ENCODE assay signal across 1 cellular context in the genomic region with DNA sequence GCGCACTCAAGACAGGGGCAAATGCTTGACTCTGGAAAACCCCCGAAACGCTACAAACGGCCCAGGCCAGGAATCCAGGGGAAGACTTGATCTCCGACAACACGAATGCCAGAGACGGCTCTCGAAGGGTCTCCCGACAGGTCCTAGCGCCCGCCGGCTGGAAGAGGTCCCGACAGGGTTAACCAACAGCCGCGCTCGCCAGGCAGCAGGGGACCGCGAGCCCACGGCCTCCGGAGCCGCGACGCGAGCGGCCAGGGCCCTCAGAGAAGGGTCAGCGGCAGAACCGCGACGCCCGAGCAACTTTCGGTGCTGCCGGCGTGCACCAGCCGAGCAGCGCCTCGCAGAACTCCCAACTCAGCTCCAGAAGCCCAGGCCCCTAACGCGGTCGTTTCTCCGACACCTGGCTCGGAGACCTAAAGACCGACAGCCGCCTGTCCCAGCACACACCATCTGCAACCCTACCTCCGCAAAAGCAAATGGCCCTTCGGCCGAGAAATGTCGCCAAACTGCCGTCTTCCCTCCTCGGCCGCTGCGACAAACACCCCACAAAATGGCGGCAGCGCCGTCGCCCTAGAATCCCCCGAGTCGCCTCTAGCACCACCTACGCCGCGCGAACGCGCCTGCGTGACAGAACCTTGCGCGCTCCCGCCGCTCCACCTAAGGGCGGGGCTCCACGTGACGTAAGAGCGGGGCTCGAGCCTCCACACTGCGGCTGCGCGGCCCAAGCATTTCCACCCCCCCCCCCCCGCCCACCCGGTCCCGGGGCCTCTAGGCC.
TF ChIP-seq lines count a peak whose summit lies in the region.

A gene (minus strand): TSS at position 567 of the 775 bp plus-strand sequence. CDS start 3,634 bp downstream, outside the sequence.

TF ChIP-seq in K562, 482 proteins besides CTCF, POLR2A, EP300 and RAD21 (continued from another document and continues in another):
- TF ChIP-seq, protein P1, sequence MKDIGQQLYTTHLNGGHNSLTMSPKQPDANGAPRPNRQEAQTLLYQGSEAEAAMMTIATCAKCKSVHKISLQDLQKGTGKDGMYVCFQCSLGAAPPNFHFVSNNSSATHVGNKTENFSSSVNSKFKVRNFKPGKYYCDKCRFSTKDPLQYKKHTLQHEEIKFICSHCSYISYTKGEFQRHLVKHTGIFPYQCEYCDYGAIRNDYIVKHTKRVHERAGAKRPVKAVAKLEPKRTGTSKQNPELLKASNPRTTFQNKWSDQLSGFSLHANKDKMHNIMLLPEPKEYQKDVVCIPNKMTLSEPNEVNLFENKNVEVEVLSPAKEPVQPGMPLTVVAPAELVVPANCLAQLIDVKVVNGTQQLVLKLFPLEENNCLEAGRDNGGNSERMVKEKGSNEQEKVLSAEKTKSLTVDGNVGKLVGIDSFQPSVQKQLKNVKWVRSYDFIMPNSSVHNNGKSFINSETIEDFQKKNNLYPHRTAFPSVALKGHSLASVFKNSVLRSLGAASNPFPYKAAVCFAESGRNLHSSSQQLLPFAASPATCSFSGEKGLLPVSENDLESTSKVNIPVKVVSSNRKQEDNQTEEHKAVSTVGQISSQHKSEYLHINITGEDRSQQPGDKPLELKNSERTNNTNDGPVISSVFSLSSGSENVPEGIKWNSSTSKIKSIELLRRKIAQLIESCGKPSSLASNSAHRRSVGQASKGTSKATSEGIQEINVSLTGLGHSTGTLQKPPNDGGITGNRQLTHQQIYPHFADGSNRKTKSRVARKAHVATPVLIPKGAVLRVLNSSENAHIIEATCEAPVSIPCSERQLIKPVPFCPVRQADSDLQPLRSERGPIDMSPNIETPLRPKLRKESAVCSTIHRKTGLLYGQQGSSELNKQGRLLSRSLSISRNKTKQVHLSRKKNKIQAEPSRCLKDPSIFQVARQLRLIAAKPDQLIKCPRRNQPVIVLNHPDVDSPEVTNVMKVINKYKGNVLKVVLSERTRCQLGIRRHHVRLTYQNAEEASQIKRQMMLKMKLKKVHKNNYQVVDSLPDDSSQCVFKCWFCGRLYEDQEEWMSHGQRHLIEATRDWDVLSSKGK (CRISPR knock-in tag; IDR thresholded peaks at IDR 0.05): no peak
- TF ChIP-seq ZNF311 (CRISPR knock-in tag; IDR thresholded peaks at IDR 0.05) (no peak), EGR1 (conservative IDR thresholded peaks at IDR 0.05) (peak; percentile 58), MAFF (IDR thresholded peaks at IDR 0.05; ENCODE audit: low read length) (no peak), CBFA2T2 (conservative IDR thresholded peaks at IDR 0.05) (no peak), HDAC6 (IDR thresholded peaks at IDR 0.05; ENCODE audit: low read depth, low read length) (no peak), ZNF561 (CRISPR knock-in tag; conservative IDR thresholded peaks at IDR 0.05) (no peak), KAT7 (CRISPR knock-in tag; IDR thresholded peaks at IDR 0.05; ENCODE audit: borderline replicate concordance) (0 out of 2 replicates have a peak, but pooled peaks have one; percentile 59), KLF10 (CRISPR knock-in tag; IDR thresholded peaks at IDR 0.05) (no peak), ETS2 (tag; IDR thresholded peaks at IDR 0.05; ENCODE audit: borderline replicate concordance, poor library complexity, severe bottlenecking) (no peak), ARHGAP35 (IDR thresholded peaks at IDR 0.05; ENCODE audit: partially characterized antibody) (no peak), NR4A1 (CRISPR knock-in tag; IDR thresholded peaks at IDR 0.05) (0 out of 2 replicates have a peak, but pooled peaks have one; percentile 33), NR4A1 (tag; IDR thresholded peaks at IDR 0.05) (no peak), ZNF589 (CRISPR knock-in tag; IDR thresholded peaks at IDR 0.05; ENCODE audit: low read depth) (no peak), CBFA2T3 (IDR thresholded peaks at IDR 0.05) (peak; percentile 9; the same call in 1 of the 2 replicates), FOS (IDR thresholded peaks at IDR 0.05; ENCODE audit: extremely low read depth, insufficient read length) (no peak), IRF2 (CRISPR knock-in tag; IDR thresholded peaks at IDR 0.05) (peak; percentile 66; the same call in 1 of the 2 replicates), SNRNP70 (optimal IDR thresholded peaks at IDR 0.05; ENCODE audit: low read depth, low read length) (no peak), TRIM28 (IDR thresholded peaks at IDR 0.05) (no peak), ZNF76 (CRISPR knock-in tag; IDR thresholded peaks at IDR 0.05; ENCODE audit: borderline replicate concordance) (no peak), TEAD1 (CRISPR knock-in tag; IDR thresholded peaks at IDR 0.05) (peak; percentile 23 to 78; a peak in 3 of 4 replicates), NUFIP1 (IDR thresholded peaks at IDR 0.05; ENCODE audit: partially characterized antibody) (no peak), EWSR1 (IDR thresholded peaks at IDR 0.05; ENCODE audit: borderline replicate concordance, low read depth, partially characterized antibody) (no peak), CBX1 (IDR thresholded peaks at IDR 0.05; ENCODE audit: low read depth) (no peak; the same call in 1 of the 2 replicates), HDAC3 (IDR thresholded peaks at IDR 0.05; ENCODE audit: borderline replicate concordance, partially characterized antibody) (no peak), ZNF146 (CRISPR knock-in tag; IDR thresholded peaks at IDR 0.05; ENCODE audit: unreplicated experiment) (no peak), KDM5B (IDR thresholded peaks at IDR 0.05; ENCODE audit: insufficient replicate concordance, low read depth, low read length) (peak; percentile 65), ESRRB (CRISPR knock-in tag; IDR thresholded peaks at IDR 0.05; ENCODE audit: borderline replicate concordance) (no peak), ARID2 (IDR thresholded peaks at IDR 0.05) (no peak), KLF16 (IDR thresholded peaks at IDR 0.05) (no peak), PRMT5 (CRISPR knock-in tag; IDR thresholded peaks at IDR 0.05) (0 out of 2 replicates have a peak, but pooled peaks have one; percentile 36), MEIS2 (IDR thresholded peaks at IDR 0.05; ENCODE audit: partially characterized antibody) (peak; percentile 37), ZNF140 (CRISPR knock-in tag; IDR thresholded peaks at IDR 0.05) (no peak), ILF3 (IDR thresholded peaks at IDR 0.05; ENCODE audit: borderline replicate concordance) (no peak), U2AF2 (optimal IDR thresholded peaks at IDR 0.05; ENCODE audit: low read depth, low read length) (no peak)
- TF ChIP-seq, protein P2, sequence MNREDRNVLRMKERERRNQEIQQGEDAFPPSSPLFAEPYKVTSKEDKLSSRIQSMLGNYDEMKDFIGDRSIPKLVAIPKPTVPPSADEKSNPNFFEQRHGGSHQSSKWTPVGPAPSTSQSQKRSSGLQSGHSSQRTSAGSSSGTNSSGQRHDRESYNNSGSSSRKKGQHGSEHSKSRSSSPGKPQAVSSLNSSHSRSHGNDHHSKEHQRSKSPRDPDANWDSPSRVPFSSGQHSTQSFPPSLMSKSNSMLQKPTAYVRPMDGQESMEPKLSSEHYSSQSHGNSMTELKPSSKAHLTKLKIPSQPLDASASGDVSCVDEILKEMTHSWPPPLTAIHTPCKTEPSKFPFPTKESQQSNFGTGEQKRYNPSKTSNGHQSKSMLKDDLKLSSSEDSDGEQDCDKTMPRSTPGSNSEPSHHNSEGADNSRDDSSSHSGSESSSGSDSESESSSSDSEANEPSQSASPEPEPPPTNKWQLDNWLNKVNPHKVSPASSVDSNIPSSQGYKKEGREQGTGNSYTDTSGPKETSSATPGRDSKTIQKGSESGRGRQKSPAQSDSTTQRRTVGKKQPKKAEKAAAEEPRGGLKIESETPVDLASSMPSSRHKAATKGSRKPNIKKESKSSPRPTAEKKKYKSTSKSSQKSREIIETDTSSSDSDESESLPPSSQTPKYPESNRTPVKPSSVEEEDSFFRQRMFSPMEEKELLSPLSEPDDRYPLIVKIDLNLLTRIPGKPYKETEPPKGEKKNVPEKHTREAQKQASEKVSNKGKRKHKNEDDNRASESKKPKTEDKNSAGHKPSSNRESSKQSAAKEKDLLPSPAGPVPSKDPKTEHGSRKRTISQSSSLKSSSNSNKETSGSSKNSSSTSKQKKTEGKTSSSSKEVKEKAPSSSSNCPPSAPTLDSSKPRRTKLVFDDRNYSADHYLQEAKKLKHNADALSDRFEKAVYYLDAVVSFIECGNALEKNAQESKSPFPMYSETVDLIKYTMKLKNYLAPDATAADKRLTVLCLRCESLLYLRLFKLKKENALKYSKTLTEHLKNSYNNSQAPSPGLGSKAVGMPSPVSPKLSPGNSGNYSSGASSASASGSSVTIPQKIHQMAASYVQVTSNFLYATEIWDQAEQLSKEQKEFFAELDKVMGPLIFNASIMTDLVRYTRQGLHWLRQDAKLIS (CRISPR knock-in tag; IDR thresholded peaks at IDR 0.05): no peak
- TF ChIP-seq, protein P3, sequence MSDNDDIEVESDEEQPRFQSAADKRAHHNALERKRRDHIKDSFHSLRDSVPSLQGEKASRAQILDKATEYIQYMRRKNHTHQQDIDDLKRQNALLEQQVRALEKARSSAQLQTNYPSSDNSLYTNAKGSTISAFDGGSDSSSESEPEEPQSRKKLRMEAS (CRISPR knock-in tag; IDR thresholded peaks at IDR 0.05): peak; percentile 27; the same call in 1 of the 2 replicates
- TF ChIP-seq, protein P4, sequence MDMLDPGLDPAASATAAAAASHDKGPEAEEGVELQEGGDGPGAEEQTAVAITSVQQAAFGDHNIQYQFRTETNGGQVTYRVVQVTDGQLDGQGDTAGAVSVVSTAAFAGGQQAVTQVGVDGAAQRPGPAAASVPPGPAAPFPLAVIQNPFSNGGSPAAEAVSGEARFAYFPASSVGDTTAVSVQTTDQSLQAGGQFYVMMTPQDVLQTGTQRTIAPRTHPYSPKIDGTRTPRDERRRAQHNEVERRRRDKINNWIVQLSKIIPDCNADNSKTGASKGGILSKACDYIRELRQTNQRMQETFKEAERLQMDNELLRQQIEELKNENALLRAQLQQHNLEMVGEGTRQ (CRISPR knock-in tag; IDR thresholded peaks at IDR 0.05): peak; percentile 90
- TF ChIP-seq, protein P5, sequence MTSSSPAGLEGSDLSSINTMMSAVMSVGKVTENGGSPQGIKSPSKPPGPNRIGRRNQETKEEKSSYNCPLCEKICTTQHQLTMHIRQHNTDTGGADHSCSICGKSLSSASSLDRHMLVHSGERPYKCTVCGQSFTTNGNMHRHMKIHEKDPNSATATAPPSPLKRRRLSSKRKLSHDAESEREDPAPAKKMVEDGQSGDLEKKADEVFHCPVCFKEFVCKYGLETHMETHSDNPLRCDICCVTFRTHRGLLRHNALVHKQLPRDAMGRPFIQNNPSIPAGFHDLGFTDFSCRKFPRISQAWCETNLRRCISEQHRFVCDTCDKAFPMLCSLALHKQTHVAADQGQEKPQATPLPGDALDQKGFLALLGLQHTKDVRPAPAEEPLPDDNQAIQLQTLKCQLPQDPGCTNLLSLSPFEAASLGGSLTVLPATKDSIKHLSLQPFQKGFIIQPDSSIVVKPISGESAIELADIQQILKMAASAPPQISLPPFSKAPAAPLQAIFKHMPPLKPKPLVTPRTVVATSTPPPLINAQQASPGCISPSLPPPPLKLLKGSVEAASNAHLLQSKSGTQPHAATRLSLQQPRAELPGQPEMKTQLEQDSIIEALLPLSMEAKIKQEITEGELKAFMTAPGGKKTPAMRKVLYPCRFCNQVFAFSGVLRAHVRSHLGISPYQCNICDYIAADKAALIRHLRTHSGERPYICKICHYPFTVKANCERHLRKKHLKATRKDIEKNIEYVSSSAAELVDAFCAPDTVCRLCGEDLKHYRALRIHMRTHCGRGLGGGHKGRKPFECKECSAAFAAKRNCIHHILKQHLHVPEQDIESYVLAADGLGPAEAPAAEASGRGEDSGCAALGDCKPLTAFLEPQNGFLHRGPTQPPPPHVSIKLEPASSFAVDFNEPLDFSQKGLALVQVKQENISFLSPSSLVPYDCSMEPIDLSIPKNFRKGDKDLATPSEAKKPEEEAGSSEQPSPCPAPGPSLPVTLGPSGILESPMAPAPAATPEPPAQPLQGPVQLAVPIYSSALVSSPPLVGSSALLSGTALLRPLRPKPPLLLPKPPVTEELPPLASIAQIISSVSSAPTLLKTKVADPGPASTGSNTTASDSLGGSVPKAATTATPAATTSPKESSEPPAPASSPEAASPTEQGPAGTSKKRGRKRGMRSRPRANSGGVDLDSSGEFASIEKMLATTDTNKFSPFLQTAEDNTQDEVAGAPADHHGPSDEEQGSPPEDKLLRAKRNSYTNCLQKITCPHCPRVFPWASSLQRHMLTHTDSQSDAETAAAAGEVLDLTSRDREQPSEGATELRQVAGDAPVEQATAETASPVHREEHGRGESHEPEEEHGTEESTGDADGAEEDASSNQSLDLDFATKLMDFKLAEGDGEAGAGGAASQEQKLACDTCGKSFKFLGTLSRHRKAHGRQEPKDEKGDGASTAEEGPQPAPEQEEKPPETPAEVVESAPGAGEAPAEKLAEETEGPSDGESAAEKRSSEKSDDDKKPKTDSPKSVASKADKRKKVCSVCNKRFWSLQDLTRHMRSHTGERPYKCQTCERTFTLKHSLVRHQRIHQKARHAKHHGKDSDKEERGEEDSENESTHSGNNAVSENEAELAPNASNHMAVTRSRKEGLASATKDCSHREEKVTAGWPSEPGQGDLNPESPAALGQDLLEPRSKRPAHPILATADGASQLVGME (CRISPR knock-in tag; IDR thresholded peaks at IDR 0.05): no peak
- TF ChIP-seq, protein P6, sequence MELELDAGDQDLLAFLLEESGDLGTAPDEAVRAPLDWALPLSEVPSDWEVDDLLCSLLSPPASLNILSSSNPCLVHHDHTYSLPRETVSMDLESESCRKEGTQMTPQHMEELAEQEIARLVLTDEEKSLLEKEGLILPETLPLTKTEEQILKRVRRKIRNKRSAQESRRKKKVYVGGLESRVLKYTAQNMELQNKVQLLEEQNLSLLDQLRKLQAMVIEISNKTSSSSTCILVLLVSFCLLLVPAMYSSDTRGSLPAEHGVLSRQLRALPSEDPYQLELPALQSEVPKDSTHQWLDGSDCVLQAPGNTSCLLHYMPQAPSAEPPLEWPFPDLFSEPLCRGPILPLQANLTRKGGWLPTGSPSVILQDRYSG (tag; conservative IDR thresholded peaks at IDR 0.05; ENCODE audit: low read depth): no peak
- TF ChIP-seq, protein P7, sequence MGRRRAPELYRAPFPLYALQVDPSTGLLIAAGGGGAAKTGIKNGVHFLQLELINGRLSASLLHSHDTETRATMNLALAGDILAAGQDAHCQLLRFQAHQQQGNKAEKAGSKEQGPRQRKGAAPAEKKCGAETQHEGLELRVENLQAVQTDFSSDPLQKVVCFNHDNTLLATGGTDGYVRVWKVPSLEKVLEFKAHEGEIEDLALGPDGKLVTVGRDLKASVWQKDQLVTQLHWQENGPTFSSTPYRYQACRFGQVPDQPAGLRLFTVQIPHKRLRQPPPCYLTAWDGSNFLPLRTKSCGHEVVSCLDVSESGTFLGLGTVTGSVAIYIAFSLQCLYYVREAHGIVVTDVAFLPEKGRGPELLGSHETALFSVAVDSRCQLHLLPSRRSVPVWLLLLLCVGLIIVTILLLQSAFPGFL (CRISPR knock-in tag; IDR thresholded peaks at IDR 0.05): no peak
- TF ChIP-seq, protein P8, sequence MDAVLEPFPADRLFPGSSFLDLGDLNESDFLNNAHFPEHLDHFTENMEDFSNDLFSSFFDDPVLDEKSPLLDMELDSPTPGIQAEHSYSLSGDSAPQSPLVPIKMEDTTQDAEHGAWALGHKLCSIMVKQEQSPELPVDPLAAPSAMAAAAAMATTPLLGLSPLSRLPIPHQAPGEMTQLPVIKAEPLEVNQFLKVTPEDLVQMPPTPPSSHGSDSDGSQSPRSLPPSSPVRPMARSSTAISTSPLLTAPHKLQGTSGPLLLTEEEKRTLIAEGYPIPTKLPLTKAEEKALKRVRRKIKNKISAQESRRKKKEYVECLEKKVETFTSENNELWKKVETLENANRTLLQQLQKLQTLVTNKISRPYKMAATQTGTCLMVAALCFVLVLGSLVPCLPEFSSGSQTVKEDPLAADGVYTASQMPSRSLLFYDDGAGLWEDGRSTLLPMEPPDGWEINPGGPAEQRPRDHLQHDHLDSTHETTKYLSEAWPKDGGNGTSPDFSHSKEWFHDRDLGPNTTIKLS (IDR thresholded peaks at IDR 0.05; ENCODE audit: borderline replicate concordance, low read depth): peak; percentile 54; the same call in 1 of the 2 replicates
